ENCODE assay signal across 8 cellular contexts in the genomic region with DNA sequence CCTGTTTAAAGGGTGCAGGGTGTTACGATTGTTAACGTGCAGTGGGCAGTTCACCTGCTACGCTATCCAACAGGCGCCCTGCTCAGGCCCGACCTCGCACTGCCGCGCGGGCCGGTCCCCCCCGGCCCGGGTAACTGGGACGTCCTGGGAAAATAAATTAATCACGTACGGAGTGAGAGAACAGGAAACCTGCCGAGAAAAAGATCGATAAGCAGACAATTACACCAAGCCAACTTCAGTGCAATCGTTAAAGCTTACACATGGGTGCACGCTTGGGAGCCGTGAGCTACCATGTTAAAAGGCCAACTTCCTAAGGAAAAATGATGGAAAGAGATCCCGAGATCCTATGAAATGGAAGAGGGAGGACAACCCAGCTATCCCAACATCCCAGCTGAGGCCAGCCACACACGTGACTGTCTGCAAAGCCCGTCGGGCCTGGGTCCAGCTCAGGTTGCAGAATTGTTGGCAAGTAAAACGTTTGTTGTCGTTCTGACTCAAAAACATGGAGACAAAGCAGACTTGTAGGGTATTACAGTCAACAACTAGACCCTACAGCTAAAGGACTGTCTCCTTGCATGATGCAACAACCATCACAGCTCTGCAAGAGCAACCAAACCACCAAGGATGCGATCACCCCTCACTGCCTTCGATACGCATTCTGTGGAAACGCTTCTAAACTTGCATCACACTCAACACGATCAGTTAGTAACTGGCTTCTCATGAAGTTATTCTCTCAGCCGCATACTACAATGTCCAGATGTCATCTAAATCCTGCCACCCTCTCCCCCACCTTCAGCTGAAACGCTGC. TPM values are rescaled to one million over a fixed set of nuclear protein-coding genes. Genes with fewer than 3 reads are reported as not detected.
A peak's percentile ranks its signal among the peaks of the same experiment; 100 is the strongest.
DNase-seq lines count a peak whose midpoint lies in the region; ATAC-seq and TF ChIP-seq lines count a peak whose summit lies in the region.

No MANE protein-coding gene starts in this region.

- in situ Hi-C loops in gastrocnemius medialis (cut with MboI; ENCODE audit: low sequenced_read_pairs in 4 of 4), result no loop called here

- DNase-seq in heart left ventricle (no peak), Right ventricle myocardium inferior (ENCODE audit: missing footprints) (no peak), SK-N-MC (ENCODE audit: low read depth, low spot score) (no peak), fibroblast of mammary gland (ENCODE audit: low read depth) (no peak), gastrocnemius medialis (no peak), GM03348 (ENCODE audit: low spot score) (no peak)

- H3K27ac ChIP-seq in heart left ventricle, result peak overlapping the region; percentile 87 to 99 (median 96)
- H3K27ac ChIP-seq in SK-N-MC, result peak overlapping the region; percentile 90
- H3K27ac ChIP-seq in gastrocnemius medialis, result peak overlapping the region; percentile 93 to 98 (median 96)

- H3K36me3 ChIP-seq in heart left ventricle (no peaks in the 10 kb centered on the region), SK-N-MC (ENCODE audit: insufficient read depth, low read length) (peaks cover 13% of the 10 kb centered on the region), gastrocnemius medialis (no peaks in the 10 kb centered on the region)

- H3K9me3 ChIP-seq in heart left ventricle, result no peaks in the 10 kb centered on the region
- no peaks in the 10 kb centered on the region for H3K9me3 ChIP-seq in SK-N-MC (ENCODE audit: low read depth, low read length)
- H3K9me3 ChIP-seq in gastrocnemius medialis, result no peaks in the 10 kb centered on the region

- TF ChIP-seq POLR2A in heart left ventricle (IDR thresholded peaks at IDR 0.05), result no peak
- no peak for TF ChIP-seq POLR2A in gastrocnemius medialis (IDR thresholded peaks at IDR 0.05)

- intact Hi-C loops in heart left ventricle (cut with DNase I), result no loop called here
- intact Hi-C loops in Right ventricle myocardium inferior (cut with DNase I), result no loop called here
- intact Hi-C loops in gastrocnemius medialis (cut with DNase I; ENCODE audit: low total_unique reads), result loop anchor here (1.0 kb wide), 2 partner anchors 18 to 101 kb away; no protein-coding TSS in a partner anchor

- TF ChIP-seq CTCF in heart left ventricle (IDR thresholded peaks at IDR 0.05) (no peak), fibroblast of mammary gland (conservative IDR thresholded peaks at IDR 0.05; ENCODE audit: control insufficient read depth, insufficient read depth, low read depth, low read length) (no peak), gastrocnemius medialis (IDR thresholded peaks at IDR 0.05 in 4 of 5, conservative IDR thresholded peaks at IDR 0.05 in 1 of 5) (no peak)

- 67 to 83% (median 79%) methylated on average over 33 of the region's 33 CpGs for WGBS in heart left ventricle, 4 donors

- H3K4me3 ChIP-seq in heart left ventricle (peak overlapping the region; percentile 63 to 99 (median 96)), SK-N-MC (peak overlapping the region; percentile 96), fibroblast of mammary gland (ENCODE audit: control insufficient read depth, low read depth, low read length) (peak overlapping the region; percentile 86), gastrocnemius medialis (peak overlapping the region; percentile 86 to 97 (median 95))

- peak overlapping the region; percentile 97 for H3K9ac ChIP-seq in SK-N-MC (ENCODE audit: insufficient read length)

- H3K27me3 ChIP-seq in heart left ventricle (no peaks in the 10 kb centered on the region), gastrocnemius medialis (no peaks in the 10 kb centered on the region)

- ATAC-seq in heart left ventricle (peak in 2 of 4 donors; percentile 1 to 4), Right ventricle myocardium inferior (no peak), gastrocnemius medialis (no peak), GM19455 (IDR thresholded peaks at IDR 0.05; ENCODE audit: unreplicated experiment) (no peak), GM18498 (IDR thresholded peaks at IDR 0.05; ENCODE audit: unreplicated experiment) (no peak)

- H3K4me1 ChIP-seq in heart left ventricle, result peaks cover 0 to 41% (median 15%) of the 10 kb centered on the region in 12 donors
- H3K4me1 ChIP-seq in gastrocnemius medialis, result peaks cover 8 to 16% of the 10 kb centered on the region in 2 donors

RNA-seq across cellular contexts. Expression of gene TUBGCP3, which starts 0.7 kb away (rescaled TPM):
- total RNA-seq in heart left ventricle (10 to 100 TPM; 11.8 to 23.5 (median 17.4) TPM), Right ventricle myocardium inferior (16.4 TPM), gastrocnemius medialis (10 to 100 TPM in 3 of 4 donors, 1 to 10 TPM in 1; 10.0 to 14.3 (median 11.0) TPM)
- polyA plus RNA-seq in heart left ventricle, result 10 to 100 TPM in 1 of 2 donors, 1 to 10 TPM in 1; 6.0 to 12.1 TPM
